ENCODE assay signal across 10 cellular contexts in genomic region chr11:68436985-68437926, GRCh38. TPM values are rescaled to one million over a fixed set of nuclear protein-coding genes. Genes with fewer than 3 reads are reported as not detected.
DNase-seq lines count a peak whose midpoint lies in the region; ATAC-seq and TF ChIP-seq lines count a peak whose summit lies in the region.
"Had no signal": no experiment of that assay in that cellular context is flagged by ENCODE, and none has a peak within 500 bp of the region (broad histone marks: within the 10 kb centered on the region; RNA-seq: fewer than 3 reads in every experiment).

No MANE protein-coding gene starts in this region.

- TF ChIP-seq EP300 in Ishikawa (IDR thresholded peaks at IDR 0.05; ENCODE audit: borderline replicate concordance): no peak

- intact Hi-C loops in A673 (cut with micrococcal nuclease; ENCODE audit: unreplicated experiment): no loop called here

- no peak overlapping the region for H3K4me3 Mint-ChIP-seq in brain

- no peaks in the 10 kb centered on the region for H3K27me3 Mint-ChIP-seq in brain

- no peak overlapping the region for H3K4me3 ChIP-seq in A673 (ENCODE audit: low read depth, low read length, poor library complexity, severe bottlenecking)

- TF ChIP-seq CTCF in A673 (conservative IDR thresholded peaks at IDR 0.05; ENCODE audit: low read depth, low read length) (no peak), brain (conservative IDR thresholded peaks at IDR 0.05) (no peak)

- H3K4me1 Mint-ChIP-seq in brain: peaks cover 39% of the 10 kb centered on the region

- TF ChIP-seq RAD21 in Ishikawa (IDR thresholded peaks at IDR 0.05; ENCODE audit: low read depth): no peak

- peaks cover 13% of the 10 kb centered on the region for H3K36me3 ChIP-seq in A673 (ENCODE audit: insufficient read depth, low read length, poor library complexity, severe bottlenecking)

- no peaks in the 10 kb centered on the region for H3K27me3 ChIP-seq in A673 (replicated peaks; ENCODE audit: insufficient read depth, low read depth, low read length, poor library complexity)

- POLR2A ChIA-PET in A673 (lab: Charles Lee; ENCODE audit: low non-redundant PET): no interaction called here

- no TSS peak for BruUV-seq in A673 (replicated peaks; lab: Mats Ljungman, UMichigan)

- CTCF ChIA-PET in A673 (lab: Charles Lee): interaction anchor here (0.5 to 0.9 kb wide), 3 partner anchors 52 to 220 kb away, joined by 3 read pairs; no protein-coding TSS in a partner anchor

- DNase-seq in A673 (ENCODE audit: low spot score): peak; percentile 85
- no peak for DNase-seq in left lobe of liver (ENCODE audit: low spot score)
- DNase-seq in dedifferentiated amniotic fluid mesenchymal stem cell (ENCODE audit: extremely low spot score): no peak
- DNase-seq in NCI-H446 (lab: John Stamatoyannopoulos, UW): no peak
- no peak for DNase-seq in NCI-H1930 (lab: John Stamatoyannopoulos, UW)
- DNase-seq: DND-41, erythroblast had no signal

- H3K36me3 Mint-ChIP-seq in brain: peaks cover 30% of the 10 kb centered on the region

- H3K9me3 Mint-ChIP-seq in brain: no peaks in the 10 kb centered on the region

- H3K9me3 ChIP-seq in A673 (ENCODE audit: low read depth, low read length, poor library complexity, severe bottlenecking): no peaks in the 10 kb centered on the region

- peak; percentile 42 for ATAC-seq in left lobe of liver
- no peak for ATAC-seq in GM21529 (IDR thresholded peaks at IDR 0.05; ENCODE audit: unreplicated experiment)

- peak overlapping the region; percentile 57 for H3K27ac ChIP-seq in A673 (ENCODE audit: low read depth, low read length, poor library complexity, severe bottlenecking)

- peaks cover 50% of the 10 kb centered on the region for H3K4me1 ChIP-seq in A673 (ENCODE audit: insufficient read depth, low read length, poor library complexity, severe bottlenecking)

- peak overlapping the region in 3 of 5 experiments; percentile 4 to 88 (median 50) for H3K27ac Mint-ChIP-seq in brain

TF ChIP-seq in Ishikawa, 13 proteins besides CTCF, POLR2A, EP300 and RAD21:
- TF ChIP-seq ZBTB7A (IDR thresholded peaks at IDR 0.05; ENCODE audit: low read depth) (peak; percentile 9; the same call in 1 of the 2 replicates), CEBPB (IDR thresholded peaks at IDR 0.05) (no peak)

RNA-seq across cellular contexts. Expression of gene PPP6R3, which starts 23.3 kb away (rescaled TPM):
- 153 and 158 TPM in 2 replicates for total RNA-seq in A673 (2021)
- 18.3 TPM for polyA plus RNA-seq in brain (ENCODE audit: insufficient read depth, low read depth, low replicate concordance)
- total RNA-seq in left lobe of liver: 35.1 TPM
